In the genomic region with DNA sequence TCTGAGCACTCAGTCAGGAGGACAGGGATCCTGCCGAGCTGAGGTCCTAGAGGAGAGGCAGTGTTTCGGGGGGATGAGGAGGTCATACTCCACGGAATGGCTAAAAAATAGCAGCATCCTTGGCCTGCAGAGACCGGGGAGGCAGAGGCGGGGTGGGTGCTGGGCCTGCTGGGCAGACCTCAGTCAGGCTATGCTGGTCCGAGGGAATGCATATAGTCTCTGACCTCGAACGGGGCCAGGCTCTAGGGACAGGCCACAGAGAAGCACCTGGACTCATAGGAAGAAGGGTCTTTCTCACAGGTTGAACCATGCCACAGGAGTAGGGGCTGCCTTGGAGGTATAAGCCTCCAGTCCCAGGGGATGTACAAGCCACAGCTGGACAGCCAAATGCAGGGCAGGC, we compare ENCODE assay signal across 1 cellular context.
TF ChIP-seq lines count a peak whose summit lies in the region.

No MANE protein-coding gene starts in this region.

TF ChIP-seq in SK-N-SH treated with all-trans-retinoic acid at 6 μM for 48 hours, 23 proteins besides CTCF, POLR2A, EP300 and RAD21 (continued from another document):
- TF ChIP-seq PPARA (CRISPR knock-in tag; IDR thresholded peaks at IDR 0.05; ENCODE audit: borderline replicate concordance) (no peak), CSDC2 (CRISPR knock-in tag; IDR thresholded peaks at IDR 0.05) (no peak), ZNF565 (CRISPR knock-in tag; conservative IDR thresholded peaks at IDR 0.05; ENCODE audit: low read depth) (no peak), BACH2 (CRISPR knock-in tag; IDR thresholded peaks at IDR 0.05; ENCODE audit: borderline replicate concordance) (no peak), OSR1 (CRISPR knock-in tag; IDR thresholded peaks at IDR 0.05) (no peak)
- TF ChIP-seq, protein P1, sequence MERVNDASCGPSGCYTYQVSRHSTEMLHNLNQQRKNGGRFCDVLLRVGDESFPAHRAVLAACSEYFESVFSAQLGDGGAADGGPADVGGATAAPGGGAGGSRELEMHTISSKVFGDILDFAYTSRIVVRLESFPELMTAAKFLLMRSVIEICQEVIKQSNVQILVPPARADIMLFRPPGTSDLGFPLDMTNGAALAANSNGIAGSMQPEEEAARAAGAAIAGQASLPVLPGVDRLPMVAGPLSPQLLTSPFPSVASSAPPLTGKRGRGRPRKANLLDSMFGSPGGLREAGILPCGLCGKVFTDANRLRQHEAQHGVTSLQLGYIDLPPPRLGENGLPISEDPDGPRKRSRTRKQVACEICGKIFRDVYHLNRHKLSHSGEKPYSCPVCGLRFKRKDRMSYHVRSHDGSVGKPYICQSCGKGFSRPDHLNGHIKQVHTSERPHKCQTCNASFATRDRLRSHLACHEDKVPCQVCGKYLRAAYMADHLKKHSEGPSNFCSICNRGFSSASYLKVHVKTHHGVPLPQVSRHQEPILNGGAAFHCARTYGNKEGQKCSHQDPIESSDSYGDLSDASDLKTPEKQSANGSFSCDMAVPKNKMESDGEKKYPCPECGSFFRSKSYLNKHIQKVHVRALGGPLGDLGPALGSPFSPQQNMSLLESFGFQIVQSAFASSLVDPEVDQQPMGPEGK (CRISPR knock-in tag; IDR thresholded peaks at IDR 0.05; ENCODE audit: borderline replicate concordance): no peak
- TF ChIP-seq, protein P2, sequence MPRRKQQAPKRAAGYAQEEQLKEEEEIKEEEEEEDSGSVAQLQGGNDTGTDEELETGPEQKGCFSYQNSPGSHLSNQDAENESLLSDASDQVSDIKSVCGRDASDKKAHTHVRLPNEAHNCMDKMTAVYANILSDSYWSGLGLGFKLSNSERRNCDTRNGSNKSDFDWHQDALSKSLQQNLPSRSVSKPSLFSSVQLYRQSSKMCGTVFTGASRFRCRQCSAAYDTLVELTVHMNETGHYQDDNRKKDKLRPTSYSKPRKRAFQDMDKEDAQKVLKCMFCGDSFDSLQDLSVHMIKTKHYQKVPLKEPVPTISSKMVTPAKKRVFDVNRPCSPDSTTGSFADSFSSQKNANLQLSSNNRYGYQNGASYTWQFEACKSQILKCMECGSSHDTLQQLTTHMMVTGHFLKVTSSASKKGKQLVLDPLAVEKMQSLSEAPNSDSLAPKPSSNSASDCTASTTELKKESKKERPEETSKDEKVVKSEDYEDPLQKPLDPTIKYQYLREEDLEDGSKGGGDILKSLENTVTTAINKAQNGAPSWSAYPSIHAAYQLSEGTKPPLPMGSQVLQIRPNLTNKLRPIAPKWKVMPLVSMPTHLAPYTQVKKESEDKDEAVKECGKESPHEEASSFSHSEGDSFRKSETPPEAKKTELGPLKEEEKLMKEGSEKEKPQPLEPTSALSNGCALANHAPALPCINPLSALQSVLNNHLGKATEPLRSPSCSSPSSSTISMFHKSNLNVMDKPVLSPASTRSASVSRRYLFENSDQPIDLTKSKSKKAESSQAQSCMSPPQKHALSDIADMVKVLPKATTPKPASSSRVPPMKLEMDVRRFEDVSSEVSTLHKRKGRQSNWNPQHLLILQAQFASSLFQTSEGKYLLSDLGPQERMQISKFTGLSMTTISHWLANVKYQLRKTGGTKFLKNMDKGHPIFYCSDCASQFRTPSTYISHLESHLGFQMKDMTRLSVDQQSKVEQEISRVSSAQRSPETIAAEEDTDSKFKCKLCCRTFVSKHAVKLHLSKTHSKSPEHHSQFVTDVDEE (CRISPR knock-in tag; IDR thresholded peaks at IDR 0.05): no peak
